Comparison of ENCODE assay signal across 8 cellular contexts in the genomic region with DNA sequence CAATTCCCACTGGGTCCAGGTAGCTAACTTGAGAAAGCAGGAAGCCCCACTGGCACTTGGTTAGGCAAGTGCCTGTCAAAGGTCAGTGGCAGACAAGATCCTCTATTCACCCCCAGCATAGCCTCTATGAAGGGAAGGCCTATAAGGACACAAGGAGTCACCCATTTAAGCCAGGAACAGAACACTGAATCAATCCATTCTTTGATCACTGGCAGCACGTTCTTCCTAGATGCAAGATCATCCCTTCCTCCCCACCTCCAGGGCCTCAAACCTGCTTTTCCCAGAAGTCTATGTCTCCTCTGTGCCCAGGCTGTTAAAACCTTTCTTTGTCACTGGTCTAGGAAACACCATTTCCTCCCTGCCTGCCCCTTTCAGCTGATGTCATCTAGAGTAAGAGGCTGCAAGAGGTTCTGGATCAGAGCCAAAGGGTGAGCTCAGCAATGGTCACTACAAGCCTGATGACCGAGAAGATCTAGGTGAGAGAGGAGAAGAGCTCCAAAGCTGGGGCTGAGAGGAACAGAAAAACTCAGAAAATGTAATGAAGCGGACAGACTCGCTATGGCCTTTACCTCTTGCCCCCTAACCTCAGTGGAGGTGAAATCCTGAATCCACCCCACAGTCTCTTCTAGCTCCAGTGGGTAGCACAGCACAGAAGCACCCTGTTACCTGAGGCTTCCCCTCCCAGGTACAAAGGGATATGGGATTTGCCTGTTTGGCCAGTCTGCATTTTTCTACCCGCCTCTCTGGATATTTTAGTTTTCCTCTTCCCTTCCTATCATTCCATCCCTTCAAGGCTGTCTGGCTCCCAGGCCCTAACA. TPM values are rescaled to one million over a fixed set of nuclear protein-coding genes. Genes with fewer than 3 reads are reported as not detected.
DNase-seq lines count a peak whose midpoint lies in the region; ATAC-seq, FAIRE-seq and TF ChIP-seq lines count a peak whose summit lies in the region.

No MANE protein-coding gene starts in this region.

- POLR2A ChIA-PET in activated B cell treated with CpG ODN at 0.5 μM for 24 hours (lab: Charles Lee) = interaction anchor here (0.6 to 1.2 kb wide), 2 partner anchors 9 to 1165 kb away, joined by 3 to 4 read pairs; no protein-coding TSS in a partner anchor

- no peaks in the 10 kb centered on the region for H3K9me3 ChIP-seq in osteoblast (ENCODE audit: low read depth, low read length)

- intact Hi-C loops in activated B cell treated with CpG ODN at 0.5 μM for 24 hours (cut with micrococcal nuclease) = loop anchor here (5.0 to 10.0 kb wide), 3 partner anchors 382 to 855 kb away; partner anchors contain the start of gene TTBK1

- H3K4me3 ChIP-seq in osteoblast (ENCODE audit: insufficient read depth, low read length) = peak overlapping the region; percentile 84

- no peaks in the 10 kb centered on the region for H3K27me3 ChIP-seq in osteoblast (ENCODE audit: insufficient read depth, low read length)

- no peak for TF ChIP-seq CTCF in activated B cell treated with CpG ODN at 0.5 μM for 24 hours (IDR thresholded peaks at IDR 0.05)
- no peak for TF ChIP-seq CTCF in osteoblast (IDR thresholded peaks at IDR 0.05; ENCODE audit: extremely low read depth, low read depth, low read length)

- ATAC-seq in activated B cell treated with CpG ODN at 0.5 μM for 24 hours (ENCODE audit: low read depth) = no peak
- no peak for ATAC-seq in GM21786 (IDR thresholded peaks at IDR 0.05; ENCODE audit: unreplicated experiment)

- DNase-seq in NCI-H2081 (lab: John Stamatoyannopoulos, UW) (peak; percentile 36 to 39), NCI-H2081 treated with DMSO at 0.1 percent for 48 hours (lab: John Stamatoyannopoulos, UW) (no peak), MV-4-11 (lab: John Stamatoyannopoulos, UW) (peak; percentile 70), activated B cell treated with CpG ODN at 0.5 μM for 24 hours (no peak), frontal cortex (ENCODE audit: low spot score in 2 of 2) (peak; percentile 40 to 66), osteoblast (ENCODE audit: insufficient read length, low spot score, missing footprints) (peak; percentile 98)
- no peak for DNase-seq in activated CD4-positive, CD25-positive, alpha-beta regulatory T cell (lab: John Stamatoyannopoulos, UW)

- no peaks in the 10 kb centered on the region for H4K20me1 ChIP-seq in osteoblast (ENCODE audit: insufficient read depth, low read length)

- peak overlapping the region; percentile 88 for H3K27ac ChIP-seq in osteoblast (ENCODE audit: low read depth, low read length)

- no peaks in the 10 kb centered on the region for H3K9me3 Mint-ChIP-seq in activated B cell treated with CpG ODN at 0.5 μM for 24 hours

- H3K4me3 Mint-ChIP-seq in activated B cell treated with CpG ODN at 0.5 μM for 24 hours = peak overlapping the region; percentile 48

- peak overlapping the region; percentile 43 for H3K27ac Mint-ChIP-seq in activated B cell treated with CpG ODN at 0.5 μM for 24 hours

- H3K4me2 ChIP-seq in osteoblast (ENCODE audit: insufficient read depth, low read length) = peak overlapping the region; percentile 94

- CTCF ChIA-PET in activated B cell treated with CpG ODN at 0.5 μM for 24 hours (lab: Charles Lee) = interaction anchor here (0.9 kb wide), 1 partner anchor 19 kb away, joined by 4 read pairs; no protein-coding TSS in a partner anchor

- peaks cover 43% of the 10 kb centered on the region for H3K36me3 ChIP-seq in osteoblast (ENCODE audit: insufficient read depth, low read length)

- H3K4me1 ChIP-seq in osteoblast (ENCODE audit: insufficient read depth, low read length) = peaks cover 23% of the 10 kb centered on the region

- H2AFZ ChIP-seq in osteoblast (ENCODE audit: low read length) = peak overlapping the region; percentile 61

- FAIRE-seq in frontal cortex (lab: Jason Lieb, UNC) = no peak

- no peaks in the 10 kb centered on the region for H3K27me3 Mint-ChIP-seq in activated B cell treated with CpG ODN at 0.5 μM for 24 hours

- H3K79me2 ChIP-seq in osteoblast (ENCODE audit: insufficient read depth, low read length) = peaks cover 51% of the 10 kb centered on the region

- H3K36me3 Mint-ChIP-seq in activated B cell treated with CpG ODN at 0.5 μM for 24 hours (ENCODE audit: low read depth) = peaks cover 54% of the 10 kb centered on the region

- H3K4me1 Mint-ChIP-seq in activated B cell treated with CpG ODN at 0.5 μM for 24 hours = peaks cover 35% of the 10 kb centered on the region

RNA-seq across cellular contexts. Expression of gene GTPBP2, which starts 1.8 kb away (rescaled TPM):
- total RNA-seq in activated B cell treated with CpG ODN at 0.5 μM for 24 hours (75.7 and 81.4 TPM in 2 replicates), frontal cortex (32.6 TPM), osteoblast (74.3 and 84.0 TPM in 2 replicates)

RNA-seq across cellular contexts. Expression of gene MAD2L1BP, which starts 8.4 kb away (rescaled TPM):
- 40.1 and 40.5 TPM in 2 replicates for total RNA-seq in activated B cell treated with CpG ODN at 0.5 μM for 24 hours
- total RNA-seq in frontal cortex = 25.3 TPM
- 18.6 and 30.4 TPM in 2 replicates for total RNA-seq in osteoblast

RNA-seq across cellular contexts. Expression of gene RSPH9, which starts 17.6 kb away (rescaled TPM):
- total RNA-seq in activated B cell treated with CpG ODN at 0.5 μM for 24 hours (0.17 TPM in 1 of 2 replicates, not detected in the other), frontal cortex (6.1 TPM), osteoblast (under 0.01 and 0.36 TPM in 2 replicates)

RNA-seq across cellular contexts. Expression of gene POLH, which starts 51.2 kb away (rescaled TPM):
- total RNA-seq in activated B cell treated with CpG ODN at 0.5 μM for 24 hours (23.3 and 26.5 TPM in 2 replicates), frontal cortex (10.2 TPM), osteoblast (26.4 and 28.0 TPM in 2 replicates)

RNA-seq across cellular contexts. Expression of gene XPO5, which starts 51.4 kb away (rescaled TPM):
- total RNA-seq in activated B cell treated with CpG ODN at 0.5 μM for 24 hours = 54.4 and 59.4 TPM in 2 replicates
- 55.0 TPM for total RNA-seq in frontal cortex
- 33.9 and 66.2 TPM in 2 replicates for total RNA-seq in osteoblast

Comparison
In these comparisons a context has a peak if more than half of its experiments do, and no peak if none do; other contexts are left out.
1. DNase-seq: peak in NCI-H2081 (2 of 2), MV-4-11 (single experiment), frontal cortex (2 of 2) and osteoblast (single experiment); none in NCI-H2081 treated with DMSO at 0.1 percent for 48 hours (single experiment), activated B cell treated with CpG ODN at 0.5 μM for 24 hours (single experiment) and activated CD4-positive, CD25-positive, alpha-beta regulatory T cell (0 of 4).